In the genomic region with DNA sequence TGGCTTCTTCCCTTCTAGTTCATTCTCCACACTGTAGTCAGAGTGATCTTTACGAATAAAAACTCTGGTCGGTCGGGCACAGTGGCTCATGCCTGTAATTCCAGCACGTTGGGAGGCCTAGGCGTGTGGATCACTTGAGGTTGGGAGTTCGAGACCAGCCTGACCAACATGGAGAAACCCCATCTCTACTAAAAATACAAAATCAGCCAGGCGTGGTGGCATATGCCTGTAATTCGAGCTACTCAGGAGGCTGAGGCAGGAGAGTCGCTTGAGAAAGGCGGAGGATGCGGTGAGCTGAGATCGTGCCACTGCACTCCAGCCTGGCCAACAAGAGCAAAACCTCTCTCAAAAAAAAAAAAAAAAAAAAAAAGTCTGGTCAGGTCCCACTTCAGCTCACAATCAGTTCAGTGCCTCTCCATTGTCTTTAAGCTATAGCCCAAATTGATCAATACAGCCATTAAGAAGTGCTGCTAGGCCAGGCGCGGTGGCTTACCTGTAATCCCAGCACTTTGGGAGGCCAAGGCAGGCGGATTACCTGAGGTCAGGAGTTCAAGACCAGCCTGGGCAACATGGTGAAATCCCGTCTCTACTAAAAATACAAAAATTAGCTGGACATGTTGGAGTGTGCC, we compare ENCODE assay signal across 1 cellular context.
TF ChIP-seq lines count a peak whose summit lies in the region.

No MANE protein-coding gene starts in this region.

TF ChIP-seq in GM12878, 131 proteins besides CTCF, POLR2A, EP300 and RAD21:
- 0 out of 4 replicates have a peak, but pooled peaks of 1 of the 2 experiments have one; percentile 5 for TF ChIP-seq IKZF2 (IDR thresholded peaks at IDR 0.05)
- TF ChIP-seq PAX5 (IDR thresholded peaks at IDR 0.05; ENCODE audit: borderline replicate concordance, low read depth, low read length) = peak; percentile 56; the same call in 1 of the 2 replicates
